Comparison of ENCODE assay signal across 24 cellular contexts in the genomic region with DNA sequence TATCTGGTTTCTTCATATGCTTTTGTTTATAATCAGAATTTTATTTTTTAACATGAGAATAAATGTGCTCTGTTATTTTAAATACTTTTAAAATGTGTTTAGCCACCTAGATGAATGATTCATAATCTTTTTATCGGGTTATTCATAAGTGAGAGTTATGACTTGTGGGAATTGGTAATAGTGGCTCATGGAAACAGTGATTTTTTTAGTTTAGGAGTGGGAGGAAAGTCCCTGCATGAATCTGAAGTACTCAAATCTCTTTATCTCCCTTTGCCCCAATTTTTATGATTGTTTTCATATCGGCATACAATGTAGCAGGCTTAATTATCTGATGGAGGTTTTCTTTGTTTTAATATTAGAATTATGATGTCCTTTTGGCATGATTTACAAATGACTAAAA. TPM values are rescaled to one million over a fixed set of nuclear protein-coding genes. Genes with fewer than 3 reads are reported as not detected.
DNase-seq lines count a peak whose midpoint lies in the region; FAIRE-seq and TF ChIP-seq lines count a peak whose summit lies in the region.
"Had no signal": no experiment of that assay in that cellular context is flagged by ENCODE, and none has a peak within 500 bp of the region (broad histone marks: within the 10 kb centered on the region; RNA-seq: fewer than 3 reads in every experiment).

No MANE protein-coding gene starts in this region.

- BruUV-seq in Calu3 (replicated peaks; lab: Mats Ljungman, UMichigan), result no TSS peak

- CTCF ChIA-PET in Calu3 (lab: Charles Lee), result no interaction called here

- H3K27ac Mint-ChIP-seq in Calu3 (ENCODE audit: unreplicated experiment) (peak overlapping the region; percentile 70), HFFc6 (peak overlapping the region; percentile 56)
- H3K27ac Mint-ChIP-seq: activated B cell treated with CpG ODN at 0.5 μM for 24 hours; memory B cell; T-helper 2 cell treated with Interferon-gamma antibody and Interleukin-4, amounts not matched to agents 5 μg/mL and 100 μg/mL, for 36 hours had no signal

- DNase-seq in Calu3 (no peak), HFFc6 (no peak), adrenal gland (no peak), SKM-1 (lab: John Stamatoyannopoulos, UW; ENCODE audit: unreplicated experiment) (no peak), KG1 (lab: John Stamatoyannopoulos, UW) (no peak), NCI-H2029 treated with DMSO at 0.1 percent for 48 hours (lab: John Stamatoyannopoulos, UW) (no peak)
- no peak for DNase-seq in stimulated activated CD4-positive, alpha-beta T cell treated with anti-CD3 and anti-CD28 coated beads, Interleukin-15, amount 100 ng/mL, for 24 hours
- DNase-seq: activated B cell treated with CpG ODN at 0.5 μM for 24 hours; activated effector memory CD4-positive, alpha-beta T cell treated with Interleukin-2 at 50 U/mL for 16 hours; AML-193; COR-L47; foreskin melanocyte; naive thymus-derived CD8-positive, alpha-beta T cell; NCI-H1436; NCI-H2171; NCI-H748 treated with DMSO at 0.1 percent for 48 hours; pancreas; right lobe of liver; SJCRH30; upper lobe of right lung had no signal

- peaks cover 11 to 35% of the 10 kb centered on the region in 2 donors for H3K4me1 ChIP-seq in adrenal gland (replicated peaks in 1 of 2)
- H3K4me1 ChIP-seq: SJCRH30 had no signal

- TF ChIP-seq CTCF in Calu3 (IDR thresholded peaks at IDR 0.05; ENCODE audit: unreplicated experiment) (no peak), HFFc6 (IDR thresholded peaks at IDR 0.05) (no peak), adrenal gland (IDR thresholded peaks at IDR 0.05) (no peak)

- 36 to 40% (median 37%) methylated on average over 2 of the region's 2 CpGs for WGBS in adrenal gland, 4 donors

- H3K9me3 Mint-ChIP-seq in Calu3 (ENCODE audit: low read depth, unreplicated experiment) (no peaks in the 10 kb centered on the region), HFFc6 (no peaks in the 10 kb centered on the region)
- H3K9me3 Mint-ChIP-seq: activated B cell treated with CpG ODN at 0.5 μM for 24 hours; memory B cell; naive thymus-derived CD8-positive, alpha-beta T cell; T-helper 2 cell treated with Interferon-gamma antibody and Interleukin-4, amounts not matched to agents 5 μg/mL and 100 μg/mL, for 36 hours had no signal

- peak overlapping the region in 1 of 4 donors; percentile 11 for H3K4me3 ChIP-seq in adrenal gland
- H3K4me3 ChIP-seq: pancreas, right lobe of liver, SJCRH30, upper lobe of right lung had no signal

- H3K27me3 Mint-ChIP-seq in Calu3 (ENCODE audit: unreplicated experiment) (no peaks in the 10 kb centered on the region), HFFc6 (ENCODE audit: insufficient read depth) (no peaks in the 10 kb centered on the region)
- H3K27me3 Mint-ChIP-seq: activated B cell treated with CpG ODN at 0.5 μM for 24 hours; memory B cell; naive thymus-derived CD8-positive, alpha-beta T cell had no signal

- H3K4me1 Mint-ChIP-seq in Calu3 (ENCODE audit: low read depth, unreplicated experiment) (peaks cover 22% of the 10 kb centered on the region), HFFc6 (ENCODE audit: low read depth) (peaks cover 36% of the 10 kb centered on the region)

- no peaks in the 10 kb centered on the region for H3K27me3 ChIP-seq in adrenal gland
- H3K27me3 ChIP-seq: pancreas, right lobe of liver, SJCRH30, upper lobe of right lung had no signal

- peak overlapping the region in 3 of 5 donors; percentile 5 to 78 (median 31) for H3K27ac ChIP-seq in adrenal gland
- H3K27ac ChIP-seq: right lobe of liver, SJCRH30, upper lobe of right lung had no signal

- no peaks in the 10 kb centered on the region for H3K9me3 ChIP-seq in adrenal gland (replicated peaks in 1 of 3)
- H3K9me3 ChIP-seq: pancreas, right lobe of liver, SJCRH30, upper lobe of right lung had no signal

- H3K36me3 Mint-ChIP-seq in Calu3 (ENCODE audit: insufficient read depth, unreplicated experiment) (peaks cover 33% of the 10 kb centered on the region), HFFc6 (ENCODE audit: low read depth) (peaks cover 3% of the 10 kb centered on the region; the same call in 1 of the 2 replicates)

- H3K4me3 Mint-ChIP-seq in Calu3 (ENCODE audit: low read depth, unreplicated experiment) (no peak overlapping the region), HFFc6 (no peak overlapping the region)
- H3K4me3 Mint-ChIP-seq: activated B cell treated with CpG ODN at 0.5 μM for 24 hours; memory B cell; naive thymus-derived CD8-positive, alpha-beta T cell; T-helper 2 cell treated with Interferon-gamma antibody and Interleukin-4, amounts not matched to agents 5 μg/mL and 100 μg/mL, for 36 hours had no signal

- peaks cover 0 to 15% of the 10 kb centered on the region in 2 donors for H3K36me3 ChIP-seq in adrenal gland (replicated peaks in 1 of 2)

- intact Hi-C loops in Calu3 (cut with micrococcal nuclease; ENCODE audit: unreplicated experiment), result no loop called here
- intact Hi-C loops in adrenal gland (cut with DNase I), result no loop called here

- TF ChIP-seq POLR2A in adrenal gland (IDR thresholded peaks at IDR 0.05), result no peak

- peak; percentile 43 for FAIRE-seq in islet of Langerhans (lab: Jason Lieb, UNC)
- FAIRE-seq: H1 had no signal

RNA-seq across cellular contexts. Expression of a gene that starts 42.9 kb away (rescaled TPM):
- total RNA-seq in Calu3 (2022) (190 TPM in 2 replicates), adrenal gland (100 to 1,000 TPM; 132 to 222 (median 173) TPM)
- total RNA-seq in HFFc6 (2021; fragmentation: NEBNext Ultra II Directional; extraction: Animal tissue kit (Norgen Biotek cat#: 25700)), result 100 to 1,000 TPM; 106 to 138 (median 120) TPM
- 100 to 1,000 TPM in 1 of 3 donors, 10 to 100 TPM in 2; 66.5 to 274 (median 84.6) TPM for polyA plus RNA-seq in adrenal gland
